Comparison of ENCODE assay signal across 21 cellular contexts in the genomic region with DNA sequence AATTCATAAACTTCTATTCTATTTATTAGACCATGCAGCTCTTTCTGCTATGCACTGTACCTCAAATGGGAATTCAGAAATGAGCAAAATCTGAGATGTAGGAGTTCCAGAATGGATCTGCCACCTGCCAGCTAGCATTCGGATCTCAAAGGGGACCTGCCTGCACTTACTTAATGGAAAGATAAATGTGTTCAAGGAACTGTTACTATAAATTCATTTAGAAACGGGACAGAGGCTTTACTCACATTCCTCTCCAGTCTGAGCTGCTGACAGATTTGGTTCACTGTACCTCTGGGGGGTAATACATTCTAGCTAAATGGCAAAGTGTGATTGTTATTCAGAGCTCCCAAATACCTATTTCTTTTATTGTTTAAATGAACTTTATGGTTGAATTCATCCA.
A peak's percentile ranks its signal among the peaks of the same experiment; 100 is the strongest.
DNase-seq lines count a peak whose midpoint lies in the region; ATAC-seq, FAIRE-seq and TF ChIP-seq lines count a peak whose summit lies in the region.
"Had no signal": no experiment of that assay in that cellular context is flagged by ENCODE, and none has a peak within 500 bp of the region (broad histone marks: within the 10 kb centered on the region; RNA-seq: fewer than 3 reads in every experiment).

No MANE protein-coding gene starts in this region.

- H3K4me2 ChIP-seq in neural progenitor cell, result peak overlapping the region; percentile 31
- H3K4me2 ChIP-seq: A549 had no signal

- ATAC-seq in left cardiac atrium, result no peak
- ATAC-seq in stimulated activated naive CD8-positive, alpha-beta T cell treated with anti-CD3 and anti-CD28 coated beads, Interleukin-15, amount 100 ng/mL, for 72 hours, result no peak
- ATAC-seq: A549; CD8-positive, alpha-beta T cell had no signal

- H2AFZ ChIP-seq in neural progenitor cell (replicated peaks), result no peak overlapping the region

- H3K9me3 ChIP-seq in left ventricle myocardium inferior (replicated peaks) (no peaks in the 10 kb centered on the region), HAP-1 (no peaks in the 10 kb centered on the region), neural progenitor cell (ENCODE audit: low read depth) (no peaks in the 10 kb centered on the region)
- H3K9me3 ChIP-seq: A549 had no signal

- H3K4me3 ChIP-seq in left ventricle myocardium inferior, result no peak overlapping the region
- no peak overlapping the region for H3K4me3 ChIP-seq in HAP-1
- no peak overlapping the region for H3K4me3 ChIP-seq in neural progenitor cell
- H3K4me3 ChIP-seq: A549 had no signal

- no peaks in the 10 kb centered on the region for H3K9me3 Mint-ChIP-seq in neural progenitor cell
- H3K9me3 Mint-ChIP-seq in stimulated activated naive CD8-positive, alpha-beta T cell treated with anti-CD3 and anti-CD28 coated beads, Interleukin-15, amount 100 ng/mL, for 72 hours, result peaks cover 5 to 7% of the 10 kb centered on the region in 2 donors
- H3K9me3 Mint-ChIP-seq: CD8-positive, alpha-beta T cell had no signal

- H3K27ac ChIP-seq in left ventricle myocardium inferior (replicated peaks), result peak overlapping the region; percentile 55
- H3K27ac ChIP-seq in neural progenitor cell, result no peak overlapping the region
- H3K27ac ChIP-seq: A549 had no signal

- FAIRE-seq in RCC 7860 (lab: Jason Lieb, UNC), result no peak
- FAIRE-seq: A549, D721Med, GM12892, GM19239, H1 had no signal

- intact Hi-C loops in left ventricle myocardium inferior (cut with micrococcal nuclease) (no loop called here), left cardiac atrium (cut with DNase I) (no loop called here)

- no peaks in the 10 kb centered on the region for H3K27me3 ChIP-seq in left ventricle myocardium inferior (ENCODE audit: low read depth)
- H3K27me3 ChIP-seq in HAP-1 (ENCODE audit: low read depth), result no peaks in the 10 kb centered on the region
- H3K27me3 ChIP-seq in neural progenitor cell, result no peaks in the 10 kb centered on the region

- H4K20me1 ChIP-seq in neural progenitor cell (ENCODE audit: low read depth), result no peaks in the 10 kb centered on the region

- no peak overlapping the region for H3K27ac Mint-ChIP-seq in neural progenitor cell
- H3K27ac Mint-ChIP-seq in stimulated activated naive CD8-positive, alpha-beta T cell treated with anti-CD3 and anti-CD28 coated beads, Interleukin-15, amount 100 ng/mL, for 72 hours, result no peak overlapping the region
- H3K27ac Mint-ChIP-seq: CD14-positive monocyte; CD8-positive, alpha-beta T cell; IgD-negative memory B cell had no signal

- in situ Hi-C loops in HAP-1 (cut with MboI; ENCODE audit: low sequenced_read_pairs), result no loop called here

- TF ChIP-seq CTCF in left ventricle myocardium inferior (IDR thresholded peaks at IDR 0.05; ENCODE audit: borderline replicate concordance), result no peak
- TF ChIP-seq CTCF in neural progenitor cell (IDR thresholded peaks at IDR 0.05), result no peak

- H3K4me1 Mint-ChIP-seq in neural progenitor cell, result peaks cover 8% of the 10 kb centered on the region
- H3K4me1 Mint-ChIP-seq in stimulated activated naive CD8-positive, alpha-beta T cell treated with anti-CD3 and anti-CD28 coated beads, Interleukin-15, amount 100 ng/mL, for 72 hours, result no peaks in the 10 kb centered on the region
- H3K4me1 Mint-ChIP-seq: CD14-positive monocyte, IgD-negative memory B cell had no signal

- H3K27me3 Mint-ChIP-seq in neural progenitor cell (ENCODE audit: insufficient read depth, low read depth), result no peaks in the 10 kb centered on the region
- H3K27me3 Mint-ChIP-seq in stimulated activated naive CD8-positive, alpha-beta T cell treated with anti-CD3 and anti-CD28 coated beads, Interleukin-15, amount 100 ng/mL, for 72 hours, result no peaks in the 10 kb centered on the region
- H3K27me3 Mint-ChIP-seq: IgD-negative memory B cell had no signal

- no peak overlapping the region for H3K9ac ChIP-seq in neural progenitor cell

- peaks cover 6% of the 10 kb centered on the region for H3F3A ChIP-seq in neural progenitor cell (ENCODE audit: low read depth)

- H3K36me3 ChIP-seq in left ventricle myocardium inferior, result no peaks in the 10 kb centered on the region
- H3K36me3 ChIP-seq in HAP-1 (replicated peaks), result no peaks in the 10 kb centered on the region
- no peaks in the 10 kb centered on the region for H3K36me3 ChIP-seq in neural progenitor cell

- H3K79me2 ChIP-seq in neural progenitor cell (ENCODE audit: low read depth), result no peaks in the 10 kb centered on the region

- DNase-seq in left ventricle myocardium inferior, result no peak
- no peak for DNase-seq in left cardiac atrium
- DNase-seq in HAP-1 (ENCODE audit: low spot score in 2 of 2), result peak; percentile 62 to 97
- peak; percentile 28 for DNase-seq in NCI-H69 (lab: John Stamatoyannopoulos, UW)
- DNase-seq in neural progenitor cell (ENCODE audit: low spot score), result peak; percentile 16
- no peak for DNase-seq in NK-92 (lab: John Stamatoyannopoulos, UW; ENCODE audit: unreplicated experiment)
- DNase-seq in RCC 7860 (ENCODE audit: low spot score), result no peak
- DNase-seq in stimulated activated naive CD8-positive, alpha-beta T cell treated with anti-CD3 and anti-CD28 coated beads, Interleukin-15, amount 100 ng/mL, for 72 hours, result no peak
- DNase-seq: CD8-positive, alpha-beta T cell; DMS153; DMS79 treated with DMSO at 0.1 percent for 48 hours; EL; GDM1; HCEC 1CT had no signal

- H3K4me3 Mint-ChIP-seq in neural progenitor cell, result no peak overlapping the region
- H3K4me3 Mint-ChIP-seq in stimulated activated naive CD8-positive, alpha-beta T cell treated with anti-CD3 and anti-CD28 coated beads, Interleukin-15, amount 100 ng/mL, for 72 hours, result no peak overlapping the region
- H3K4me3 Mint-ChIP-seq: CD14-positive monocyte; CD8-positive, alpha-beta T cell; IgD-negative memory B cell had no signal

- peaks cover 19% of the 10 kb centered on the region for H3K4me1 ChIP-seq in left ventricle myocardium inferior
- H3K4me1 ChIP-seq in HAP-1, result peaks cover 19% of the 10 kb centered on the region
- peaks cover 20% of the 10 kb centered on the region for H3K4me1 ChIP-seq in neural progenitor cell
- H3K4me1 ChIP-seq: A549 had no signal

- H3K36me3 Mint-ChIP-seq in neural progenitor cell, result no peaks in the 10 kb centered on the region
- H3K36me3 Mint-ChIP-seq: CD14-positive monocyte; CD8-positive, alpha-beta T cell; IgD-negative memory B cell had no signal

Comparison
In these comparisons a context has a peak if more than half of its experiments do, and no peak if none do; other contexts are left out.
1. DNase-seq: peak in HAP-1 (2 of 2), NCI-H69 (single experiment) and neural progenitor cell (single experiment); none in left ventricle myocardium inferior (single experiment), left cardiac atrium (single experiment), NK-92 (single experiment), RCC 7860 (single experiment) and stimulated activated naive CD8-positive, alpha-beta T cell treated with anti-CD3 and anti-CD28 coated beads, Interleukin-15, amount 100 ng/mL, for 72 hours (0 of 2).